7 cellular contexts compared by ENCODE assay signal in the genomic region with DNA sequence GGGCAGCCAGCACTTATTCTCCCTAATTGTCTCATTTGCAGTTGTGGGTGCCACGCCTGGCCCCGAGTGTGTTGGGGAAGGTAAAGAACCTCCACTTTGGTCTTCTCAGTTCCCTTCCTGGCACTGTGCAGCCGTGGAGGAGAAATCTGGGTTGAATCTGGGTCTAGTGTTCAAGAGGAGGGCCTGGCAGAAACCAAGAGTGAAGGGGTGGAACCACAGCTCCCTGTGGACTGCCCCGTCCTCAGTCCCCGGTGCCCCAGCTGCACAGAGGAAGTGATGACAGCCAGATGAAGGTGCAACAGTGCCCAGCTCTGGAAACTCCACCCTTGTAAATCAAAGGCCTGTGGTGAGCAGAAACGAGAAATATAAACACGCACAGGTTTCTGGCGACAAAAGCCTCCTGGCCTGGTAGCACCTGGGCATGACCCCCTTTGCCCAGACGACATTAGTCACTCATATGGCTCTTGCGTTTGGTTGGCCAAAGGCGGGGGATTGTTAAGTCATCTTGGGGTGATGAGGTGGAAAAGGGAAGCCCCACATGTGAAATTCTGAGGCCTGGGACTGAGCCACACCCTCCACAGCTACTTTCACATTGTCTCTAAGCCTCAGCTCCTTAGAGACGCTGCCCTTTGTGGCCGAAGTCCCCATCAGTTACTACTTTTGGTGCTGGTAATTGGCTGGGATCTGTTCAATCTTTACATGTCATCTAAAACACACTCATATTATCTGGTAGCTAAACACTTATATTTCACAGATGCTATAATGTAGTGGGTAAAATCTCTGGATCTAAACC. TPM values are rescaled to one million over a fixed set of nuclear protein-coding genes. Genes with fewer than 3 reads are reported as not detected.
A peak's percentile ranks its signal among the peaks of the same experiment; 100 is the strongest.
DNase-seq lines count a peak whose midpoint lies in the region; ATAC-seq and TF ChIP-seq lines count a peak whose summit lies in the region.

No MANE protein-coding gene starts in this region.

- peak overlapping the region in 4 of 7 experiments; percentile 1 to 21 (median 9) for H3K4me3 ChIP-seq in skin epidermis

- intact Hi-C loops in dendritic cell treated with granulocyte-macrophage colony-stimulating factor and Interleukin-4, amounts not matched to agents 40 ng/mL and 50 ng/mL, for 4 days (cut with micrococcal nuclease) = loop anchor here (5.0 kb wide), 1 partner anchor 38 kb away; no protein-coding TSS in a partner anchor

- H3K36me3 Mint-ChIP-seq in dendritic cell treated with granulocyte-macrophage colony-stimulating factor and Interleukin-4, amounts not matched to agents 40 ng/mL and 50 ng/mL, for 4 days (ENCODE audit: low read depth) = no peaks in the 10 kb centered on the region
- no peaks in the 10 kb centered on the region for H3K36me3 Mint-ChIP-seq in endothelial cell (ENCODE audit: low read depth, unreplicated experiment)

- peak overlapping the region in 20 of 21 experiments; percentile 50 to 95 (median 80) for H3K27ac ChIP-seq in skin epidermis

- H3K27ac Mint-ChIP-seq in dendritic cell treated with granulocyte-macrophage colony-stimulating factor and Interleukin-4, amounts not matched to agents 40 ng/mL and 50 ng/mL, for 4 days = peak overlapping the region; percentile 70
- no peak overlapping the region for H3K27ac Mint-ChIP-seq in endothelial cell (ENCODE audit: unreplicated experiment)

- DNase-seq in endothelial cell (ENCODE audit: low spot score) (no peak), KG1 (lab: John Stamatoyannopoulos, UW) (no peak)

- ATAC-seq in GM19372 (IDR thresholded peaks at IDR 0.05; ENCODE audit: low read depth, unreplicated experiment) (peak; percentile 53), HG03342 (IDR thresholded peaks at IDR 0.05; ENCODE audit: unreplicated experiment) (peak; percentile 43)
- ATAC-seq in activated CD4-positive, CD25-positive, alpha-beta regulatory T cell treated with anti-CD3 and anti-CD28 coated beads, Interleukin-2, amount 50 U/mL, for 24 hours = peak; percentile 72 to 77

- no peaks in the 10 kb centered on the region for H3K9me3 Mint-ChIP-seq in dendritic cell treated with granulocyte-macrophage colony-stimulating factor and Interleukin-4, amounts not matched to agents 40 ng/mL and 50 ng/mL, for 4 days
- H3K9me3 Mint-ChIP-seq in endothelial cell (ENCODE audit: unreplicated experiment) = no peaks in the 10 kb centered on the region

- peaks cover 43% of the 10 kb centered on the region for H3K27me3 Mint-ChIP-seq in dendritic cell treated with granulocyte-macrophage colony-stimulating factor and Interleukin-4, amounts not matched to agents 40 ng/mL and 50 ng/mL, for 4 days
- peaks cover 5% of the 10 kb centered on the region for H3K27me3 Mint-ChIP-seq in endothelial cell (ENCODE audit: unreplicated experiment)

- no peak for TF ChIP-seq CTCF in endothelial cell (IDR thresholded peaks at IDR 0.05; ENCODE audit: unreplicated experiment)

- H3K4me1 Mint-ChIP-seq in dendritic cell treated with granulocyte-macrophage colony-stimulating factor and Interleukin-4, amounts not matched to agents 40 ng/mL and 50 ng/mL, for 4 days (ENCODE audit: low read depth) = peaks cover 67% of the 10 kb centered on the region
- peaks cover 35% of the 10 kb centered on the region for H3K4me1 Mint-ChIP-seq in endothelial cell (ENCODE audit: unreplicated experiment)

- peak overlapping the region; percentile 34 for H3K4me3 Mint-ChIP-seq in dendritic cell treated with granulocyte-macrophage colony-stimulating factor and Interleukin-4, amounts not matched to agents 40 ng/mL and 50 ng/mL, for 4 days
- H3K4me3 Mint-ChIP-seq in endothelial cell (ENCODE audit: unreplicated experiment) = no peak overlapping the region

RNA-seq across cellular contexts. Expression of a gene that starts 4.2 kb away (rescaled TPM):
- total RNA-seq in endothelial cell (ENCODE audit: unreplicated experiment) = 328 TPM
